In the genomic region with DNA sequence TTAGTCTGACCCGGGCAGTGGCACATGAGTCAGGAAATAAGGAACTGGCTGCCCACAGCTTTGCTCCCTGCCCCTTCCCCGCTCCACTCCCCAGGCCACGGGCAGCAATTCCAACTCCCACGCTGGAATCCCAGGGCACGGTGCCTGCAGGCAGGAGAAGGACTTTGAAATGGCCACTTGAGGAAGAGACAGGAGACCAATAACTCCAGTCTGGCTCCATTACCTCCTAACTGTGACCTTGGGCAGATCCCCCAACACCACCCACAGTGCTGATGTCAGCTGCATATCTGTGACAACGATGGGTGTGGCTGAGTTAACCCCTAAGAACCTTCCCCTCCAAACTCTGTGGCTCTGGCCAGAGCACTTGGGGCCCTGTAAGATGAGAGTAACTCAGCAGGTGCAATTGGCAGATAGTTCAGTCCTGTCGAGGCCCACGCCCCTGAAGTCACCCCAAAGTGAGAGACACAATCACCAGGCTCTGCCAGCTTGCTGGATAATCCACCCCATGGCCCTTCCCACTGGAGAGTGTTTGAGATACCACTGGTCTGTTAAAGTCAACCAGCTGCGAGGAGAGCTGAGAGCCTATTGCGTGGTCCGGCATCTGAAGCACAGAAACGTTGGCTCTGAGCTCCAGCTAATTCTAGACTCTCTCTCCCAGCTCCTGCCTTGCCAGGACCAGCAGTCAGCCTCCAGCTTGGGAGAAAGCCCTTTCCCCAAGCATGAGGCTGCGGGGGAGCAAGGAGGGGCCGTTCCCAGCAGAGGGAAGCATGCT, we compare ENCODE assay signal across 1 cellular context.
TF ChIP-seq lines count a peak whose summit lies in the region.

No MANE protein-coding gene starts in this region.

TF ChIP-seq in GM23338, 12 proteins besides CTCF, POLR2A, EP300 and RAD21 (continued from another document):
- TF ChIP-seq, protein P1, sequence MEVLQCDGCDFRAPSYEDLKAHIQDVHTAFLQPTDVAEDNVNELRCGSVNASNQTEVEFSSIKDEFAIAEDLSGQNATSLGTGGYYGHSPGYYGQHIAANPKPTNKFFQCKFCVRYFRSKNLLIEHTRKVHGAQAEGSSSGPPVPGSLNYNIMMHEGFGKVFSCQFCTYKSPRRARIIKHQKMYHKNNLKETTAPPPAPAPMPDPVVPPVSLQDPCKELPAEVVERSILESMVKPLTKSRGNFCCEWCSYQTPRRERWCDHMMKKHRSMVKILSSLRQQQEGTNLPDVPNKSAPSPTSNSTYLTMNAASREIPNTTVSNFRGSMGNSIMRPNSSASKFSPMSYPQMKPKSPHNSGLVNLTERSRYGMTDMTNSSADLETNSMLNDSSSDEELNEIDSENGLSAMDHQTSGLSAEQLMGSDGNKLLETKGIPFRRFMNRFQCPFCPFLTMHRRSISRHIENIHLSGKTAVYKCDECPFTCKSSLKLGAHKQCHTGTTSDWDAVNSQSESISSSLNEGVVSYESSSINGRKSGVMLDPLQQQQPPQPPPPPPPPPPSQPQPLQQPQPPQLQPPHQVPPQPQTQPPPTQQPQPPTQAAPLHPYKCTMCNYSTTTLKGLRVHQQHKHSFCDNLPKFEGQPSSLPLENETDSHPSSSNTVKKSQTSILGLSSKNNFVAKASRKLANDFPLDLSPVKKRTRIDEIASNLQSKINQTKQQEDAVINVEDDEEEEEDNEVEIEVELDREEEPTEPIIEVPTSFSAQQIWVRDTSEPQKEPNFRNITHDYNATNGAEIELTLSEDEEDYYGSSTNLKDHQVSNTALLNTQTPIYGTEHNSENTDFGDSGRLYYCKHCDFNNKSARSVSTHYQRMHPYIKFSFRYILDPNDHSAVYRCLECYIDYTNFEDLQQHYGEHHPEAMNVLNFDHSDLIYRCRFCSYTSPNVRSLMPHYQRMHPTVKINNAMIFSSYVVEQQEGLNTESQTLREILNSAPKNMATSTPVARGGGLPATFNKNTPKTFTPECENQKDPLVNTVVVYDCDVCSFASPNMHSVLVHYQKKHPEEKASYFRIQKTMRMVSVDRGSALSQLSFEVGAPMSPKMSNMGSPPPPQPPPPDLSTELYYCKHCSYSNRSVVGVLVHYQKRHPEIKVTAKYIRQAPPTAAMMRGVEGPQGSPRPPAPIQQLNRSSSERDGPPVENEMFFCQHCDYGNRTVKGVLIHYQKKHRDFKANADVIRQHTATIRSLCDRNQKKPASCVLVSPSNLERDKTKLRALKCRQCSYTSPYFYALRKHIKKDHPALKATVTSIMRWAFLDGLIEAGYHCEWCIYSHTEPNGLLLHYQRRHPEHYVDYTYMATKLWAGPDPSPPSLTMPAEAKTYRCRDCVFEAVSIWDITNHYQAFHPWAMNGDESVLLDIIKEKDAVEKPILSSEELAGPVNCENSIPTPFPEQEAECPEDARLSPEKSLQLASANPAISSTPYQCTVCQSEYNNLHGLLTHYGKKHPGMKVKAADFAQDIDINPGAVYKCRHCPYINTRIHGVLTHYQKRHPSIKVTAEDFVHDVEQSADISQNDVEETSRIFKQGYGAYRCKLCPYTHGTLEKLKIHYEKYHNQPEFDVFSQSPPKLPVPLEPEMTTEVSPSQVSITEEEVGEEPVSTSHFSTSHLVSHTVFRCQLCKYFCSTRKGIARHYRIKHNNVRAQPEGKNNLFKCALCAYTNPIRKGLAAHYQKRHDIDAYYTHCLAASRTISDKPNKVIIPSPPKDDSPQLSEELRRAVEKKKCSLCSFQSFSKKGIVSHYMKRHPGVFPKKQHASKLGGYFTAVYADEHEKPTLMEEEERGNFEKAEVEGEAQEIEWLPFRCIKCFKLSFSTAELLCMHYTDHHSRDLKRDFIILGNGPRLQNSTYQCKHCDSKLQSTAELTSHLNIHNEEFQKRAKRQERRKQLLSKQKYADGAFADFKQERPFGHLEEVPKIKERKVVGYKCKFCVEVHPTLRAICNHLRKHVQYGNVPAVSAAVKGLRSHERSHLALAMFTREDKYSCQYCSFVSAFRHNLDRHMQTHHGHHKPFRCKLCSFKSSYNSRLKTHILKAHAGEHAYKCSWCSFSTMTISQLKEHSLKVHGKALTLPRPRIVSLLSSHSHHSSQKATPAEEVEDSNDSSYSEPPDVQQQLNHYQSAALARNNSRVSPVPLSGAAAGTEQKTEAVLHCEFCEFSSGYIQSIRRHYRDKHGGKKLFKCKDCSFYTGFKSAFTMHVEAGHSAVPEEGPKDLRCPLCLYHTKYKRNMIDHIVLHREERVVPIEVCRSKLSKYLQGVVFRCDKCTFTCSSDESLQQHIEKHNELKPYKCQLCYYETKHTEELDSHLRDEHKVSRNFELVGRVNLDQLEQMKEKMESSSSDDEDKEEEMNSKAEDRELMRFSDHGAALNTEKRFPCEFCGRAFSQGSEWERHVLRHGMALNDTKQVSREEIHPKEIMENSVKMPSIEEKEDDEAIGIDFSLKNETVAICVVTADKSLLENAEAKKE (CRISPR knock-in tag; IDR thresholded peaks at IDR 0.05): no peak
- TF ChIP-seq ZNF331 (CRISPR knock-in tag; IDR thresholded peaks at IDR 0.05; ENCODE audit: low read depth): no peak
